1 cellular context compared by ENCODE assay signal in genomic region chr16:2954647-2955381, GRCh38.
TF ChIP-seq lines count a peak whose summit lies in the region.

No MANE protein-coding gene starts in this region.

TF ChIP-seq in HepG2, 621 proteins besides CTCF, POLR2A, EP300 and RAD21:
- TF ChIP-seq FIP1L1 (IDR thresholded peaks at IDR 0.05; ENCODE audit: borderline replicate concordance, insufficient read depth, low read depth, low read length) (no peak), MIXL1 (CRISPR knock-in tag; IDR thresholded peaks at IDR 0.05) (no peak), SIN3B (IDR thresholded peaks at IDR 0.05; ENCODE audit: low read length) (no peak), NPAS2 (CRISPR knock-in tag; IDR thresholded peaks at IDR 0.05; ENCODE audit: borderline replicate concordance) (no peak), MXI1 (IDR thresholded peaks at IDR 0.05; ENCODE audit: borderline replicate concordance, low read depth, low read length) (no peak), CREB3 (CRISPR knock-in tag; IDR thresholded peaks at IDR 0.05) (no peak), TEAD2 (CRISPR knock-in tag; IDR thresholded peaks at IDR 0.05) (no peak), ZNF879 (CRISPR knock-in tag; IDR thresholded peaks at IDR 0.05) (no peak)
